ENCODE assay signal across 9 cellular contexts in genomic region chr21:29181799-29182470, GRCh38. TPM values are rescaled to one million over a fixed set of nuclear protein-coding genes. Genes with fewer than 3 reads are reported as not detected.
DNase-seq lines count a peak whose midpoint lies in the region; FAIRE-seq and TF ChIP-seq lines count a peak whose summit lies in the region.
"Had no signal": no experiment of that assay in that cellular context is flagged by ENCODE, and none has a peak within 500 bp of the region (broad histone marks: within the 10 kb centered on the region; RNA-seq: fewer than 3 reads in every experiment).

No MANE protein-coding gene starts in this region.

- H3K18ac ChIP-seq in mesendoderm (ENCODE audit: low read length): peak overlapping the region; percentile 75

- H3K79me2 ChIP-seq in mesendoderm (ENCODE audit: control insufficient read depth, insufficient read depth, low read length): no peaks in the 10 kb centered on the region

- no peak overlapping the region for H3K27ac ChIP-seq in mesendoderm (ENCODE audit: low read depth, low read length)

- H3K4me3 ChIP-seq in cardiac fibroblast (replicated peaks in 1 of 2; ENCODE audit: low read depth in 2 of 2, low read length in 2 of 2): peak overlapping the region; percentile 26 to 44
- no peak overlapping the region for H3K4me3 ChIP-seq in mesendoderm (ENCODE audit: low read length)

- DNase-seq in GM13976 (ENCODE audit: low spot score) (peak; percentile 39), HT-29 (ENCODE audit: low spot score) (peak; percentile 61), cardiac fibroblast (ENCODE audit: low read depth in 2 of 2) (peak; percentile 93 to 94), mesendoderm (peak; percentile 23), mesenteric fat pad (ENCODE audit: low spot score) (no peak), D721Med (ENCODE audit: insufficient read length, low spot score) (no peak)
- DNase-seq in stimulated activated CD4-positive, alpha-beta T cell treated with anti-CD3 and anti-CD28 coated beads, Interleukin-4, amount 100 ng/mL, for 4 hours: no peak
- no peak for DNase-seq in stimulated activated CD4-positive, alpha-beta T cell treated with anti-CD3 and anti-CD28 coated beads, Interleukin-2, amount 100 ng/mL, for 24 hours

- in situ Hi-C loops in GM13976 (cut with MboI; ENCODE audit: low sequenced_read_pairs, unreplicated experiment): no loop called here

- no peak overlapping the region for H2BK5ac ChIP-seq in mesendoderm (ENCODE audit: low read length)

- no peak for FAIRE-seq in D721Med (lab: Jason Lieb, UNC)

- no peak overlapping the region for H3K4me2 ChIP-seq in mesendoderm (ENCODE audit: low read length)

- no peak overlapping the region for H3K4ac ChIP-seq in mesendoderm (ENCODE audit: low read depth, low read length)

- no peak overlapping the region for H2BK120ac ChIP-seq in mesendoderm (ENCODE audit: low read depth, low read length)

- no peak overlapping the region for H3K56ac ChIP-seq in mesendoderm (ENCODE audit: low read length)

- H3K79me1 ChIP-seq in mesendoderm (ENCODE audit: low read length): no peaks in the 10 kb centered on the region

- no peak overlapping the region for H2BK15ac ChIP-seq in mesendoderm (replicated peaks; ENCODE audit: low read depth)

- no peaks in the 10 kb centered on the region for H3K4me1 ChIP-seq in mesendoderm (ENCODE audit: control insufficient read depth, low read depth, low read length)

- H3K9ac ChIP-seq in mesendoderm (ENCODE audit: low read length): no peak overlapping the region

- no peak overlapping the region for H2AK5ac ChIP-seq in mesendoderm (ENCODE audit: low read length)

- H3K27me3 ChIP-seq in mesendoderm (ENCODE audit: insufficient read depth, low read length, poor library complexity): no peaks in the 10 kb centered on the region

- H3K23ac ChIP-seq in mesendoderm (ENCODE audit: low read length): no peak overlapping the region

- no peaks in the 10 kb centered on the region for H3K36me3 ChIP-seq in mesendoderm (ENCODE audit: control insufficient read depth, insufficient read depth, low read length)

- no peak overlapping the region for H4K5ac ChIP-seq in mesendoderm (ENCODE audit: low read length)

- no peak overlapping the region for H4K8ac ChIP-seq in mesendoderm (ENCODE audit: low read depth, low read length)

- no CpG with 5 or more reads among the region's 9 CpGs for WGBS in mesendoderm (ENCODE audit: extremely low coverage, insufficient coverage, low lambda C conversion rate)

- TF ChIP-seq CTCF in GM13976 (IDR thresholded peaks at IDR 0.05; ENCODE audit: borderline replicate concordance, control extremely low read depth, extremely low read depth, insufficient read depth, missing control alignments): no peak
- TF ChIP-seq CTCF in cardiac fibroblast (IDR thresholded peaks at IDR 0.05; ENCODE audit: low read depth, low read length): no peak
- TF ChIP-seq CTCF in D721Med (IDR thresholded peaks at IDR 0.05; ENCODE audit: insufficient read depth, missing control alignments): no peak

RNA-seq across cellular contexts. Expression of gene MAP3K7CL, which starts 51.5 kb away (rescaled TPM):
- total RNA-seq in HT-29 (2014; rRNA removed; shearing (Covaris generic)): 1.9 and 3.0 TPM in 2 replicates
- 0.03 TPM for polyA plus RNA-seq in mesendoderm (2013, experiment 1 of 2)
- 0.03 TPM for polyA plus RNA-seq in mesendoderm (2013, experiment 2 of 2)
- 3.9 TPM for total RNA-seq in mesenteric fat pad
- total RNA-seq: NCI-H460 had no signal

Comparison
In these comparisons a context has a peak if more than half of its experiments do, and no peak if none do; other contexts are left out.
1. DNase-seq: peak in GM13976 (single experiment), HT-29 (single experiment), cardiac fibroblast (2 of 2) and mesendoderm (single experiment); none in stimulated activated CD4-positive, alpha-beta T cell treated with anti-CD3 and anti-CD28 coated beads, Interleukin-4, amount 100 ng/mL, for 4 hours (0 of 2), stimulated activated CD4-positive, alpha-beta T cell treated with anti-CD3 and anti-CD28 coated beads, Interleukin-2, amount 100 ng/mL, for 24 hours (0 of 2), mesenteric fat pad (single experiment) and D721Med (single experiment).